ENCODE assay signal across 14 cellular contexts in genomic region chr11:69750875-69751597, GRCh38. TPM values are rescaled to one million over a fixed set of nuclear protein-coding genes. Genes with fewer than 3 reads are reported as not detected.
A peak's percentile ranks its signal among the peaks of the same experiment; 100 is the strongest.
DNase-seq lines count a peak whose midpoint lies in the region; ATAC-seq and TF ChIP-seq lines count a peak whose summit lies in the region.
"Had no signal": no experiment of that assay in that cellular context is flagged by ENCODE, and none has a peak within 500 bp of the region (broad histone marks: within the 10 kb centered on the region; RNA-seq: fewer than 3 reads in every experiment).

No MANE protein-coding gene starts in this region.

- ATAC-seq in WTC11 = no peak
- ATAC-seq in upper lobe of right lung = peak; percentile 19
- ATAC-seq: HepG2 had no signal

- H3K4me1 Mint-ChIP-seq in H9 = peaks cover 15 to 26% of the 10 kb centered on the region in 2 experiments
- peaks cover 31% of the 10 kb centered on the region for H3K4me1 Mint-ChIP-seq in WTC11
- H3K4me1 Mint-ChIP-seq: CD8-positive, alpha-beta memory T cell had no signal

- TF ChIP-seq CTCF in H9 (conservative IDR thresholded peaks at IDR 0.05) (no peak), WTC11 (IDR thresholded peaks at IDR 0.05) (no peak), upper lobe of right lung (IDR thresholded peaks at IDR 0.05) (no peak)

- H3T11ph ChIP-seq in H9 (ENCODE audit: low read length) = no peak overlapping the region

- POLR2A ChIA-PET in WTC11 (lab: Charles Lee) = no interaction called here

- no peaks in the 10 kb centered on the region for H3K4me1 ChIP-seq in H9 (ENCODE audit: insufficient read depth, low read length)
- H3K4me1 ChIP-seq in upper lobe of right lung = no peaks in the 10 kb centered on the region
- H3K4me1 ChIP-seq in Karpas-422 (ENCODE audit: low read length) = no peaks in the 10 kb centered on the region
- H3K4me1 ChIP-seq: A549 had no signal

- H2BK120ac ChIP-seq in H9 (ENCODE audit: low read depth, low read length, poor library complexity, severe bottlenecking) = no peak overlapping the region

- H3K14ac ChIP-seq in H9 (ENCODE audit: insufficient read depth, low read length) = no peak overlapping the region

- no peak overlapping the region for H3K56ac ChIP-seq in H9 (ENCODE audit: insufficient read length, low read depth, low read length)

- WGBS in H9 (ENCODE audit: extremely low coverage, insufficient read length, low lambda C conversion rate) = no CpG with 5 or more reads among the region's 11 CpGs

- no peak overlapping the region for H4K5ac ChIP-seq in H9 (ENCODE audit: insufficient read length, low read depth, low read length)

- no peak overlapping the region for H4K8ac ChIP-seq in H9 (replicated peaks; ENCODE audit: insufficient read length, low read depth, low read length)

- no peaks in the 10 kb centered on the region for H3K9me3 ChIP-seq in H9 (ENCODE audit: control insufficient read depth, low read depth, low read length)
- no peaks in the 10 kb centered on the region for H3K9me3 ChIP-seq in upper lobe of right lung
- no peaks in the 10 kb centered on the region for H3K9me3 ChIP-seq in Karpas-422 (ENCODE audit: low read length)
- H3K9me3 ChIP-seq: A549 had no signal

- no peak overlapping the region for H4K91ac ChIP-seq in H9 (ENCODE audit: insufficient read length, low read depth, low read length)

- H3K27ac Mint-ChIP-seq in H9 (peak overlapping the region in 2 of 3 experiments; percentile 44 to 59; a peak in 1 of 7 replicates), WTC11 (peak overlapping the region; percentile 63; the same call in 1 of the 2 replicates)

- H3K4ac ChIP-seq in H9 (ENCODE audit: low read depth, low read length) = no peak overlapping the region

- H2AFZ ChIP-seq in H9 (ENCODE audit: low read length) (no peak overlapping the region), Karpas-422 (ENCODE audit: low read length) (no peak overlapping the region)

- no peaks in the 10 kb centered on the region for H3K27me3 ChIP-seq in H9 (ENCODE audit: insufficient read depth, low read length)
- H3K27me3 ChIP-seq in upper lobe of right lung = peaks cover 6% of the 10 kb centered on the region
- no peaks in the 10 kb centered on the region for H3K27me3 ChIP-seq in Karpas-422 (ENCODE audit: low read length)

- no peak overlapping the region for H2BK12ac ChIP-seq in H9 (ENCODE audit: insufficient read length, low read depth, low read length)

- H3K4me3 Mint-ChIP-seq in H9 (no peak overlapping the region), WTC11 (no peak overlapping the region)
- H3K4me3 Mint-ChIP-seq: CD8-positive, alpha-beta memory T cell had no signal

- H3K9me2 ChIP-seq in Karpas-422 (replicated peaks; ENCODE audit: insufficient read depth, low read length) = no peaks in the 10 kb centered on the region

- H3K27me3 Mint-ChIP-seq in H9 (ENCODE audit: low read depth) (peaks cover 3% of the 10 kb centered on the region), WTC11 (ENCODE audit: low read depth) (no peaks in the 10 kb centered on the region; the same call in 1 of the 2 replicates)

- H3K18ac ChIP-seq in H9 (ENCODE audit: insufficient read length, low read depth, low read length) = no peak overlapping the region

- no peak overlapping the region for H2BK5ac ChIP-seq in H9 (ENCODE audit: insufficient read length, low read length)

- no peak overlapping the region for H3K23ac ChIP-seq in H9 (ENCODE audit: insufficient read length, low read depth, low read length)

- H4K20me1 ChIP-seq in H9 (ENCODE audit: control insufficient read depth, insufficient read depth, insufficient read length) = no peaks in the 10 kb centered on the region
- no peaks in the 10 kb centered on the region for H4K20me1 ChIP-seq in Karpas-422 (ENCODE audit: insufficient read depth, low read depth, low read length)

- H3K9me3 Mint-ChIP-seq in H9 (no peaks in the 10 kb centered on the region), WTC11 (peaks cover 2% of the 10 kb centered on the region; the same call in 1 of the 2 replicates)
- H3K9me3 Mint-ChIP-seq: CD8-positive, alpha-beta memory T cell had no signal

- H3K9ac ChIP-seq in H9 (ENCODE audit: extremely low read depth, insufficient read length, low read length) (no peak overlapping the region), Karpas-422 (ENCODE audit: low read length) (no peak overlapping the region)

- no peak overlapping the region for H2BK15ac ChIP-seq in H9 (ENCODE audit: low read depth, low read length)

- H2BK20ac ChIP-seq in H9 (ENCODE audit: low read depth, low read length, poor library complexity, severe bottlenecking) = no peak overlapping the region

- H3K79me2 ChIP-seq in H9 (ENCODE audit: insufficient read depth, low read length) (no peaks in the 10 kb centered on the region), Karpas-422 (ENCODE audit: low read length) (no peaks in the 10 kb centered on the region)

- H3K23me2 ChIP-seq in H9 (ENCODE audit: insufficient read length, low read depth, low read length, poor library complexity, severe bottlenecking) = no peaks in the 10 kb centered on the region

- H3K4me3 ChIP-seq in upper lobe of right lung (no peak overlapping the region), Karpas-422 (ENCODE audit: low read length) (no peak overlapping the region)
- H3K4me3 ChIP-seq: A549 had no signal

- no peaks in the 10 kb centered on the region for H3K36me3 ChIP-seq in upper lobe of right lung
- no peaks in the 10 kb centered on the region for H3K36me3 ChIP-seq in Karpas-422 (ENCODE audit: insufficient read depth, low read length)

- no peaks in the 10 kb centered on the region for H3K36me3 Mint-ChIP-seq in H9 (ENCODE audit: insufficient read depth in 1 of 3, low read depth in 3 of 3)
- no peaks in the 10 kb centered on the region for H3K36me3 Mint-ChIP-seq in WTC11
- H3K36me3 Mint-ChIP-seq: CD8-positive, alpha-beta memory T cell had no signal

- CTCF ChIA-PET in WTC11 (lab: Charles Lee) = interaction anchor here (1.2 to 2.0 kb wide), 3 partner anchors 30 to 50 kb away, joined by 3 to 5 read pairs (median 4); no protein-coding TSS in a partner anchor

- H3K27ac ChIP-seq in H9 (ENCODE audit: insufficient read length, low read depth, low read length) = no peak overlapping the region
- H3K27ac ChIP-seq in upper lobe of right lung = no peak overlapping the region
- no peak overlapping the region for H3K27ac ChIP-seq in Karpas-422 (ENCODE audit: low read length)
- H3K27ac ChIP-seq: A549 had no signal

- intact Hi-C loops in upper lobe of right lung (cut with DNase I) (no loop called here), posterior cingulate gyrus (cut with DNase I) (no loop called here)

- DNase-seq in H9 (no peak), WTC11 (ENCODE audit: low spot score) (no peak), islet precursor cell (peak; percentile 57), upper lobe of right lung (no peak), Karpas-422 (no peak), posterior cingulate gyrus (no peak)
- DNase-seq: Caco-2; CD8-positive, alpha-beta memory T cell; DND-41; GDM1; GOT3; HCEC 1CT had no signal

- no peaks in the 10 kb centered on the region for H3K79me1 ChIP-seq in H9 (ENCODE audit: insufficient read depth, low read depth, low read length, poor library complexity, severe bottlenecking)

- H2AK5ac ChIP-seq in H9 (ENCODE audit: insufficient read length, low read length) = no peak overlapping the region

- H3K4me2 ChIP-seq in H9 (ENCODE audit: insufficient read depth, insufficient read length, low read length) (no peak overlapping the region), Karpas-422 (ENCODE audit: low read depth, low read length, poor library complexity, severe bottlenecking) (no peak overlapping the region)
- H3K4me2 ChIP-seq: A549 had no signal

TF ChIP-seq in WTC11, 78 proteins besides CTCF, POLR2A, EP300 and RAD21 (continues in another document):
- TF ChIP-seq ZNF219 (CRISPR knock-in tag; IDR thresholded peaks at IDR 0.05; ENCODE audit: borderline replicate concordance) (no peak), FOXJ3 (CRISPR knock-in tag; IDR thresholded peaks at IDR 0.05; ENCODE audit: borderline replicate concordance) (no peak), SMAD3 (CRISPR knock-in tag; IDR thresholded peaks at IDR 0.05; ENCODE audit: borderline replicate concordance) (no peak), JUN (CRISPR knock-in tag; IDR thresholded peaks at IDR 0.05) (no peak), GABPB1 (CRISPR knock-in tag; IDR thresholded peaks at IDR 0.05) (no peak), OVOL2 (CRISPR knock-in tag; IDR thresholded peaks at IDR 0.05; ENCODE audit: borderline replicate concordance) (no peak)
- TF ChIP-seq, protein P1, sequence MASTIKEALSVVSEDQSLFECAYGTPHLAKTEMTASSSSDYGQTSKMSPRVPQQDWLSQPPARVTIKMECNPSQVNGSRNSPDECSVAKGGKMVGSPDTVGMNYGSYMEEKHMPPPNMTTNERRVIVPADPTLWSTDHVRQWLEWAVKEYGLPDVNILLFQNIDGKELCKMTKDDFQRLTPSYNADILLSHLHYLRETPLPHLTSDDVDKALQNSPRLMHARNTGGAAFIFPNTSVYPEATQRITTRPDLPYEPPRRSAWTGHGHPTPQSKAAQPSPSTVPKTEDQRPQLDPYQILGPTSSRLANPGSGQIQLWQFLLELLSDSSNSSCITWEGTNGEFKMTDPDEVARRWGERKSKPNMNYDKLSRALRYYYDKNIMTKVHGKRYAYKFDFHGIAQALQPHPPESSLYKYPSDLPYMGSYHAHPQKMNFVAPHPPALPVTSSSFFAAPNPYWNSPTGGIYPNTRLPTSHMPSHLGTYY (CRISPR knock-in tag; IDR thresholded peaks at IDR 0.05) = no peak
- TF ChIP-seq, protein P2, sequence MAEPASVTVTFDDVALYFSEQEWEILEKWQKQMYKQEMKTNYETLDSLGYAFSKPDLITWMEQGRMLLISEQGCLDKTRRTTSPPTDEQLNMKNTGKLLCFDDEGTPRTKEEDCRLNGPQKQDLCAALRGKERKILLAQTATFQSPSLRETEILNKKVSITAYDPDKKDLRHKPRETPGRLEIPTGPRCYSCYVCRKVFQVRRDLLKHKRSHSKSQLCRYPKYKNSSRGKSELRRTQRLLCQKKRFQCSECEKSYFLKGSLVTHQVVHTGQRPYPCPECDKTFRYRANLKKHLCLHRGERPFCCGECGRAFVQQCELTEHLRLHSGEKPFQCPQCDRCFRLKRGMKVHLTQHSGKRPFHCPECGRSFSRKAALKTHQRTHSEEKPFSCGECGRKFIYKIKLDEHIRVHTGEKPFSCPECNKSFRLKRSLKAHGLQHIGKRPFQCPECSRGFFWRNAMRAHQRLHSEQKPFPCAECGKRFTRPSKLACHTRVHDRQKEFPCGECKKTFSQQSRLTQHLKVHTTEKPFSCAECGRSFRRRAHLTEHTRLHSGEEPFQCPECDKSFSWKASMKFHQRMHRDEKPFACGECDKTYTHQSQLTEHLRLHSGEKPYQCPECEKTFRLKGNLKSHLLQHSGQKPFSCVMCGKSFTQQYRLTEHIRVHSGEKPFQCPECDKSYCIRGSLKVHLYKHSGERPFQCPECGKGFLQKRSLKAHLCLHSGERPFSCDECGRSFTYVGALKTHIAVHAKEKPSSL (CRISPR knock-in tag; conservative IDR thresholded peaks at IDR 0.05) = no peak

RNA-seq across cellular contexts. Expression of gene FGF4, which starts 24.1 kb away (rescaled TPM):
- total RNA-seq in H9 (2021) = 0.59 and 0.68 TPM in 2 replicates
- 3.2 to 5.9 TPM (median 3.3 TPM) in 3 replicates for total RNA-seq in WTC11 (2021)
- total RNA-seq in upper lobe of right lung = not detected
- not detected in 2 replicates for total RNA-seq in Karpas-422 (2014; rRNA removed; shearing (Covaris generic); ENCODE audit: low replicate concordance)
- total RNA-seq: Caco-2; CD8-positive, alpha-beta memory T cell; HepG2 had no signal

RNA-seq across cellular contexts. Expression of gene FGF19, which starts 47.2 kb away (rescaled TPM):
- total RNA-seq in H9 (2021) (7.4 and 7.7 TPM in 2 replicates), WTC11 (2021) (17.6 to 19.3 TPM (median 18.6 TPM) in 3 replicates), upper lobe of right lung (not detected)
- not detected in 2 replicates for total RNA-seq in Karpas-422 (2014; rRNA removed; shearing (Covaris generic); ENCODE audit: low replicate concordance)
- total RNA-seq: CD8-positive, alpha-beta memory T cell; HepG2 had no signal
